In genomic region chr16:24041834-24042631, GRCh38 we compare ENCODE assay signal across 8 cellular contexts.
DNase-seq lines count a peak whose midpoint lies in the region; ATAC-seq and TF ChIP-seq lines count a peak whose summit lies in the region.

No MANE protein-coding gene starts in this region.

- H3K27ac Mint-ChIP-seq in activated CD4-positive, alpha-beta T cell treated with anti-CD3 and anti-CD28 coated beads for 36 hours, result no peak overlapping the region

- TF ChIP-seq CTCF in DOHH2 (IDR thresholded peaks at IDR 0.05; ENCODE audit: low read depth, low read length, poor library complexity, severe bottlenecking) (peak; percentile 68), lower lobe of right lung (IDR thresholded peaks at IDR 0.05) (peak; percentile 74)

- no peak overlapping the region for H3K4me3 Mint-ChIP-seq in activated CD4-positive, alpha-beta T cell treated with anti-CD3 and anti-CD28 coated beads for 36 hours

- H3K9me2 ChIP-seq in DOHH2 (replicated peaks; ENCODE audit: control insufficient read depth, low read length), result no peaks in the 10 kb centered on the region

- no peak for TF ChIP-seq POLR2A in GM18505 (IDR thresholded peaks at IDR 0.05; ENCODE audit: borderline replicate concordance, extremely low read depth, insufficient read depth, insufficient read length)

- no peaks in the 10 kb centered on the region for H3K27me3 Mint-ChIP-seq in activated CD4-positive, alpha-beta T cell treated with anti-CD3 and anti-CD28 coated beads for 36 hours

- H3K27ac ChIP-seq in DOHH2 (ENCODE audit: low read depth, low read length), result no peak overlapping the region
- no peak overlapping the region for H3K27ac ChIP-seq in lower lobe of right lung

- no peaks in the 10 kb centered on the region for H3K36me3 Mint-ChIP-seq in activated CD4-positive, alpha-beta T cell treated with anti-CD3 and anti-CD28 coated beads for 36 hours (ENCODE audit: low read depth)

- peak; percentile 17 for DNase-seq in NCI-H345 treated with DMSO at 0.1 percent for 48 hours (lab: John Stamatoyannopoulos, UW; ENCODE audit: unreplicated experiment)
- peak; percentile 90 for DNase-seq in activated CD4-positive, alpha-beta T cell treated with anti-CD3 and anti-CD28 coated beads for 36 hours
- DNase-seq in dedifferentiated amniotic fluid mesenchymal stem cell (ENCODE audit: extremely low spot score), result peak; percentile 21
- DNase-seq in lower lobe of right lung, result peak; percentile 63
- DNase-seq in stimulated activated CD8-positive, alpha-beta memory T cell treated with anti-CD3 and anti-CD28 coated beads, Interleukin-12 subunit alpha, Interleukin-12 subunit beta, amount 100 ng/mL, for 4 hours (ENCODE audit: low read depth), result peak; percentile 59

- no peaks in the 10 kb centered on the region for H3K79me2 ChIP-seq in DOHH2 (ENCODE audit: control insufficient read depth, low read length)

- H3K4me1 ChIP-seq in DOHH2 (ENCODE audit: control insufficient read depth, low read length) (no peaks in the 10 kb centered on the region), lower lobe of right lung (no peaks in the 10 kb centered on the region)

- CTCF ChIA-PET in activated CD4-positive, alpha-beta T cell treated with anti-CD3 and anti-CD28 coated beads for 36 hours (lab: Charles Lee), result interaction anchor here (0.6 to 3.8 kb wide), 29 partner anchors 12 to 761 kb away, joined by 3 to 29 read pairs (median 4); no protein-coding TSS in a partner anchor

- no peaks in the 10 kb centered on the region for H3K9me3 ChIP-seq in DOHH2 (ENCODE audit: control insufficient read depth, insufficient read depth, low read length)
- H3K9me3 ChIP-seq in lower lobe of right lung, result no peaks in the 10 kb centered on the region

- no peaks in the 10 kb centered on the region for H3F3A ChIP-seq in DOHH2 (ENCODE audit: control insufficient read depth, insufficient read depth)

- intact Hi-C loops in activated CD4-positive, alpha-beta T cell treated with anti-CD3 and anti-CD28 coated beads for 36 hours (cut with DNase I, micrococcal nuclease), result loop anchor here (1.0 kb wide), 3 partner anchors 211 to 462 kb away; no protein-coding TSS in a partner anchor
- intact Hi-C loops in lower lobe of right lung (cut with DNase I), result no loop called here

- no peak overlapping the region for H3K4me3 ChIP-seq in DOHH2 (ENCODE audit: low read length)
- no peak overlapping the region for H3K4me3 ChIP-seq in lower lobe of right lung

- no peak overlapping the region for H3K4me2 ChIP-seq in DOHH2 (ENCODE audit: low read length)

- H3K27me3 ChIP-seq in DOHH2 (ENCODE audit: control insufficient read depth, low read length), result no peaks in the 10 kb centered on the region
- H3K27me3 ChIP-seq in lower lobe of right lung (ENCODE audit: low read depth), result no peaks in the 10 kb centered on the region

- H4K20me1 ChIP-seq in DOHH2 (ENCODE audit: control insufficient read depth, insufficient read depth, low read depth, low read length), result no peaks in the 10 kb centered on the region

- POLR2A ChIA-PET in activated CD4-positive, alpha-beta T cell treated with anti-CD3 and anti-CD28 coated beads for 36 hours (lab: Charles Lee), result no interaction called here

- no peaks in the 10 kb centered on the region for H3K9me3 Mint-ChIP-seq in activated CD4-positive, alpha-beta T cell treated with anti-CD3 and anti-CD28 coated beads for 36 hours (ENCODE audit: low read depth)

- peak; percentile 77 for ATAC-seq in HG02610 (IDR thresholded peaks at IDR 0.05; ENCODE audit: unreplicated experiment)
- peak; percentile 93 for ATAC-seq in activated CD4-positive, alpha-beta T cell treated with anti-CD3 and anti-CD28 coated beads for 36 hours
- ATAC-seq in lower lobe of right lung, result peak; percentile 59 to 82
- no peak for ATAC-seq in GM18505 (IDR thresholded peaks at IDR 0.05; ENCODE audit: unreplicated experiment)

- H3K36me3 ChIP-seq in DOHH2 (ENCODE audit: control insufficient read depth, low read length) (no peaks in the 10 kb centered on the region), lower lobe of right lung (no peaks in the 10 kb centered on the region)

- peaks cover 5% of the 10 kb centered on the region for H3K4me1 Mint-ChIP-seq in activated CD4-positive, alpha-beta T cell treated with anti-CD3 and anti-CD28 coated beads for 36 hours

Comparison
In these comparisons a context has a peak if more than half of its experiments do, and no peak if none do; other contexts are left out.
1. DNase-seq: peak in every context shown above with its lines; median percentile 90 in activated CD4-positive, alpha-beta T cell treated with anti-CD3 and anti-CD28 coated beads for 36 hours; 63 in lower lobe of right lung; 59 in stimulated activated CD8-positive, alpha-beta memory T cell treated with anti-CD3 and anti-CD28 coated beads, Interleukin-12 subunit alpha, Interleukin-12 subunit beta, amount 100 ng/mL, for 4 hours; 21 in dedifferentiated amniotic fluid mesenchymal stem cell; 17 in NCI-H345 treated with DMSO at 0.1 percent for 48 hours.